In genomic region chr19:41324921-41325639, GRCh38 we compare ENCODE assay signal across 8 cellular contexts. TPM values are rescaled to one million over a fixed set of nuclear protein-coding genes. Genes with fewer than 3 reads are reported as not detected.
DNase-seq lines count a peak whose midpoint lies in the region; ATAC-seq and TF ChIP-seq lines count a peak whose summit lies in the region.

No MANE protein-coding gene starts in this region.

- H3K4me3 ChIP-seq in cardiac fibroblast (replicated peaks in 1 of 2; ENCODE audit: low read depth in 2 of 2, low read length in 2 of 2), result peak overlapping the region in 1 of 2 donors; percentile 32
- H3K4me3 ChIP-seq in stomach, result peak overlapping the region; percentile 29 to 42 (median 34)
- no peak overlapping the region for H3K4me3 ChIP-seq in HAP-1

- peak overlapping the region; percentile 71 for H3K27ac ChIP-seq in layer of hippocampus (ENCODE audit: low read depth, low read length)
- H3K27ac ChIP-seq in stomach, result peak overlapping the region; percentile 71 to 91 (median 87)

- H3K4me1 ChIP-seq in stomach (peaks cover 77 to 91% (median 82%) of the 10 kb centered on the region in 4 donors), HAP-1 (no peaks in the 10 kb centered on the region)

- H3K9me3 ChIP-seq in stomach, result no peaks in the 10 kb centered on the region
- H3K9me3 ChIP-seq in HAP-1, result no peaks in the 10 kb centered on the region

- DNase-seq in CMK (ENCODE audit: low read depth), result peak; percentile 91
- DNase-seq in NCI-H146 treated with DMSO at 0.1 percent for 48 hours (lab: John Stamatoyannopoulos, UW; ENCODE audit: unreplicated experiment), result peak; percentile 24
- DNase-seq in cardiac fibroblast (ENCODE audit: low read depth in 2 of 2), result peak; percentile 84 to 90
- DNase-seq in stomach, result no peak
- no peak for DNase-seq in Kasumi-1 (lab: John Stamatoyannopoulos, UW)
- DNase-seq in HAP-1 (ENCODE audit: low spot score in 2 of 2), result no peak

- H3K36me3 ChIP-seq in stomach (peaks cover 12 to 45% (median 36%) of the 10 kb centered on the region in 4 donors), HAP-1 (replicated peaks) (peaks cover 36% of the 10 kb centered on the region)

- no peak for ATAC-seq in GM21515 (IDR thresholded peaks at IDR 0.05; ENCODE audit: unreplicated experiment)

- no peak for TF ChIP-seq EP300 in stomach (IDR thresholded peaks at IDR 0.05)

- intact Hi-C loops in stomach (cut with DNase I; ENCODE audit: low total_unique reads), result no loop called here

- no peak for TF ChIP-seq CTCF in cardiac fibroblast (IDR thresholded peaks at IDR 0.05; ENCODE audit: low read depth, low read length)
- TF ChIP-seq CTCF in stomach (IDR thresholded peaks at IDR 0.05), result no peak

- WGBS in stomach, 5 donors, result 10 to 13% (median 11%) methylated on average over 17 to 23 of the region's 23 CpGs

- peaks cover 3% of the 10 kb centered on the region for H3K27me3 ChIP-seq in layer of hippocampus (ENCODE audit: control insufficient read depth, insufficient read depth, low read length)
- no peaks in the 10 kb centered on the region for H3K27me3 ChIP-seq in stomach
- no peaks in the 10 kb centered on the region for H3K27me3 ChIP-seq in HAP-1 (ENCODE audit: low read depth)

- TF ChIP-seq POLR2A in stomach (IDR thresholded peaks at IDR 0.05), result no peak

- in situ Hi-C loops in HAP-1 (cut with MboI; ENCODE audit: low sequenced_read_pairs), result no loop called here

RNA-seq across cellular contexts. Expression of gene CCDC97, which starts 15.1 kb away (rescaled TPM):
- 10 to 100 TPM in 3 of 5 donors, 1 to 10 TPM in 2; 2.2 to 62.6 (median 19.7) TPM for total RNA-seq in stomach
- polyA plus RNA-seq in stomach, result 10 to 100 TPM in 2 of 3 donors, 1 to 10 TPM in 1; 9.8 to 13.7 (median 13.0) TPM

RNA-seq across cellular contexts. Expression of gene TGFB1, which starts 28.6 kb away (rescaled TPM):
- 10 to 100 TPM in 3 of 5 donors, 1 to 10 TPM in 2; 1.3 to 54.3 (median 13.6) TPM for total RNA-seq in stomach
- polyA plus RNA-seq in stomach, result 10 to 100 TPM; 10.2 to 15.6 (median 15.4) TPM

RNA-seq across cellular contexts. Expression of gene B9D2, which starts 38.9 kb away (rescaled TPM):
- total RNA-seq in stomach, result 10 to 100 TPM in 1 of 5 donors, 1 to 10 TPM in 2, under 1 TPM in 1, not detected in 1; 0.58 to 20.3 (median 5.3) TPM
- polyA plus RNA-seq in stomach, result 10 to 100 TPM in 2 of 3 donors, 1 to 10 TPM in 1; 9.2 to 17.4 (median 10.7) TPM

RNA-seq across cellular contexts. Expression of gene TMEM91, which starts 51.3 kb away (rescaled TPM):
- total RNA-seq in stomach, result 10 to 100 TPM in 2 of 5 donors, 1 to 10 TPM in 3; 2.3 to 76.3 (median 8.2) TPM
- 10 to 100 TPM; 14.8 to 33.9 (median 22.4) TPM for polyA plus RNA-seq in stomach

Comparison
In these comparisons a context has a peak if more than half of its experiments do, and no peak if none do; other contexts are left out.
1. DNase-seq: peak in CMK (single experiment), NCI-H146 treated with DMSO at 0.1 percent for 48 hours (single experiment) and cardiac fibroblast (2 of 2); none in stomach (single experiment), Kasumi-1 (0 of 2) and HAP-1 (0 of 2).